In the genomic region with DNA sequence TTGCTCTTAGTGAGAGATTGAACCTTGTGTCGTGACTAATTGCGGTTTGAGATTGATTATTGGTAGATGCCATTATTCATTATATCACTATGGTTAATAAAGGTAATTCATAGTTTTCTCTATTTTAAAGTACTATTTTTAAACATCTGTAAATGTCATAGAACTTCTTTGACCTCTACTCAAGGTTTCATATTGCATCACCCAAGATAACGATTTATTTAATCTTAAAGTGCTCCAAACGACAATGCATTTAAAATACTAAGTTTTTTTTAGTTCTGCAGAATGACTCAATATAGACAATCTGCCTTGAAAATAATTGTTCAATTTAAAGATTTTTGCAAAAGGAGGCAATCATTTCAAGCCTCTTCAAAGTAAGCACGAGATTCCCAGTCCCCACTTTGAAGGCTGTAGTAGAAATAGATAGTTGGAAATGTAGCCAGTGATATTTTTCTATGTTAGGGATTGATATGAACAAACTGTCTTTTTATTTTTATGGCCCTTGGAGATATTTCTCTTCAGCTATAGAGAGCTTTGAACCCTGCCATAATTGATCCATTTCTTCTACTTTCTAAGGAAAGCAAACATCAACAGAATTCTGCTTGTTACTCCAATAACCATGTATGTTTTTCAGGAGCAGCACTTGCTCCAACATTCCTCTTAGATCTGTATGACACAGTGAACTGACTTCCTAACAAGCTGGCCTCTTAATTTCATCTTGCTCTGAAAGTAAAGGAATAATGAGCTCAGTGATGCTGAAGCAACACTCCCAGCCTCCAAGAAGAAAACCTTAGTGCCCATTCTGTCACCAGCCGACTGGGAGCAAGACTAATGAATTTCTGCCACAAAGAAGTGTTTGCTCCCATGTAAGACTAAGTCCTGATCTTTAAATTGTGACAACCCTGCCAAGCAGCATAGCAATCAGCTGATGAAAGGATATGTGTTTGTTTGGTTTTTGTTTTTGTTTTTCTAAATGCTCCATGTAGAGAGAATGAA, we compare ENCODE assay signal across 21 cellular contexts.
"Had no signal": no experiment of that assay in that cellular context is flagged by ENCODE, and none has a peak within 500 bp of the region (broad histone marks: within the 10 kb centered on the region; RNA-seq: fewer than 3 reads in every experiment).

No MANE protein-coding gene starts in this region.

- H3K36me3 Mint-ChIP-seq: activated naive CD4-positive, alpha-beta T cell treated with anti-CD3 and anti-CD28 coated beads, Interleukin-2, amount 10 ng/mL, durations not matched to agents 7 days and 5 days had no signal

- ATAC-seq: activated CD4-positive, alpha-beta T cell treated with anti-CD3 and anti-CD28 coated beads for 36 hours; activated naive CD8-positive, alpha-beta T cell treated with anti-CD3 and anti-CD28 coated beads, Interleukin-2, amount 50 U/mL, for 24 hours; esophagus mucosa; gastrocnemius medialis; left ventricle myocardium superior had no signal

- DNase-seq: activated B cell treated with CpG ODN at 0.5 μM for 24 hours; activated CD4-positive, alpha-beta T cell treated with anti-CD3 and anti-CD28 coated beads for 36 hours; activated CD4-positive, alpha-beta T cell treated with anti-CD3 and anti-CD28 coated beads, Interleukin-2, amount 50 U/mL, for 48 hours; activated effector memory CD4-positive, alpha-beta T cell treated with anti-CD3 and anti-CD28 coated beads, Interleukin-2, amount 50 U/mL, for 16 hours; activated naive CD4-positive, alpha-beta T cell treated with anti-CD3 and anti-CD28 coated beads, Interleukin-2, amount 10 ng/mL, durations not matched to agents 7 days and 5 days; activated naive CD8-positive, alpha-beta T cell treated with anti-CD3 and anti-CD28 coated beads, Interleukin-2, amount 50 U/mL, for 24 hours; activated T-cell treated with anti-CD3 and anti-CD28 coated beads, Interleukin-2, amount 50 U/mL, for 48 hours; brain microvascular endothelial cell; caudate nucleus; dermis blood vessel endothelial cell; effector CD8-positive, alpha-beta T cell; gastrocnemius medialis; left ventricle myocardium superior; mammary epithelial cell; midbrain; spleen; stimulated activated CD4-positive, alpha-beta T cell treated with anti-CD3 and anti-CD28 coated beads, Interleukin-4, amount 100 ng/mL, for 24 hours; stimulated activated naive CD4-positive, alpha-beta T cell treated with Interleukin-2 at 50 U/mL for 16 hours had no signal

- H3K4me3 Mint-ChIP-seq: activated B cell treated with CpG ODN at 0.5 μM for 24 hours; activated CD4-positive, alpha-beta T cell treated with anti-CD3 and anti-CD28 coated beads for 36 hours; activated naive CD4-positive, alpha-beta T cell treated with anti-CD3 and anti-CD28 coated beads, Interleukin-2, amount 10 ng/mL, durations not matched to agents 7 days and 5 days; activated naive CD8-positive, alpha-beta T cell treated with anti-CD3 and anti-CD28 coated beads, Interleukin-2, amount 50 U/mL, for 24 hours; nephron; T-helper 1 cell treated with Interleukin-12 subunit alpha and Interleukin-12 subunit beta and Interleukin-4 antibody, amounts not matched to agents 30 μg/mL and 1 μg/mL, for 36 hours had no signal

- H3K36me3 ChIP-seq: brain microvascular endothelial cell, gastrocnemius medialis, spleen had no signal

- H3K9me3 ChIP-seq: gastrocnemius medialis, spleen had no signal

- H3K4me1 Mint-ChIP-seq: activated B cell treated with CpG ODN at 0.5 μM for 24 hours; activated CD4-positive, alpha-beta T cell treated with anti-CD3 and anti-CD28 coated beads for 36 hours; activated naive CD4-positive, alpha-beta T cell treated with anti-CD3 and anti-CD28 coated beads, Interleukin-2, amount 10 ng/mL, durations not matched to agents 7 days and 5 days; activated naive CD8-positive, alpha-beta T cell treated with anti-CD3 and anti-CD28 coated beads, Interleukin-2, amount 50 U/mL, for 24 hours had no signal

- H3K4me1 ChIP-seq: spleen had no signal

- H3K9me3 Mint-ChIP-seq: activated B cell treated with CpG ODN at 0.5 μM for 24 hours; activated naive CD4-positive, alpha-beta T cell treated with anti-CD3 and anti-CD28 coated beads, Interleukin-2, amount 10 ng/mL, durations not matched to agents 7 days and 5 days; activated naive CD8-positive, alpha-beta T cell treated with anti-CD3 and anti-CD28 coated beads, Interleukin-2, amount 50 U/mL, for 24 hours; nephron; T-helper 1 cell treated with Interleukin-12 subunit alpha and Interleukin-12 subunit beta and Interleukin-4 antibody, amounts not matched to agents 30 μg/mL and 1 μg/mL, for 36 hours had no signal

- H3K27ac Mint-ChIP-seq: activated B cell treated with CpG ODN at 0.5 μM for 24 hours; activated CD4-positive, alpha-beta T cell treated with anti-CD3 and anti-CD28 coated beads for 36 hours; activated naive CD4-positive, alpha-beta T cell treated with anti-CD3 and anti-CD28 coated beads, Interleukin-2, amount 10 ng/mL, durations not matched to agents 7 days and 5 days; activated naive CD8-positive, alpha-beta T cell treated with anti-CD3 and anti-CD28 coated beads, Interleukin-2, amount 50 U/mL, for 24 hours; nephron; T-helper 1 cell treated with Interleukin-12 subunit alpha and Interleukin-12 subunit beta and Interleukin-4 antibody, amounts not matched to agents 30 μg/mL and 1 μg/mL, for 36 hours had no signal

- H3K4me3 ChIP-seq: gastrocnemius medialis, spleen had no signal

- H3K27me3 ChIP-seq: brain microvascular endothelial cell, gastrocnemius medialis, spleen had no signal

- H3K27ac ChIP-seq: brain microvascular endothelial cell, gastrocnemius medialis, spleen had no signal

- H3K27me3 Mint-ChIP-seq: activated B cell treated with CpG ODN at 0.5 μM for 24 hours; activated CD4-positive, alpha-beta T cell treated with anti-CD3 and anti-CD28 coated beads for 36 hours; activated naive CD4-positive, alpha-beta T cell treated with anti-CD3 and anti-CD28 coated beads, Interleukin-2, amount 10 ng/mL, durations not matched to agents 7 days and 5 days had no signal
